In the genomic region with DNA sequence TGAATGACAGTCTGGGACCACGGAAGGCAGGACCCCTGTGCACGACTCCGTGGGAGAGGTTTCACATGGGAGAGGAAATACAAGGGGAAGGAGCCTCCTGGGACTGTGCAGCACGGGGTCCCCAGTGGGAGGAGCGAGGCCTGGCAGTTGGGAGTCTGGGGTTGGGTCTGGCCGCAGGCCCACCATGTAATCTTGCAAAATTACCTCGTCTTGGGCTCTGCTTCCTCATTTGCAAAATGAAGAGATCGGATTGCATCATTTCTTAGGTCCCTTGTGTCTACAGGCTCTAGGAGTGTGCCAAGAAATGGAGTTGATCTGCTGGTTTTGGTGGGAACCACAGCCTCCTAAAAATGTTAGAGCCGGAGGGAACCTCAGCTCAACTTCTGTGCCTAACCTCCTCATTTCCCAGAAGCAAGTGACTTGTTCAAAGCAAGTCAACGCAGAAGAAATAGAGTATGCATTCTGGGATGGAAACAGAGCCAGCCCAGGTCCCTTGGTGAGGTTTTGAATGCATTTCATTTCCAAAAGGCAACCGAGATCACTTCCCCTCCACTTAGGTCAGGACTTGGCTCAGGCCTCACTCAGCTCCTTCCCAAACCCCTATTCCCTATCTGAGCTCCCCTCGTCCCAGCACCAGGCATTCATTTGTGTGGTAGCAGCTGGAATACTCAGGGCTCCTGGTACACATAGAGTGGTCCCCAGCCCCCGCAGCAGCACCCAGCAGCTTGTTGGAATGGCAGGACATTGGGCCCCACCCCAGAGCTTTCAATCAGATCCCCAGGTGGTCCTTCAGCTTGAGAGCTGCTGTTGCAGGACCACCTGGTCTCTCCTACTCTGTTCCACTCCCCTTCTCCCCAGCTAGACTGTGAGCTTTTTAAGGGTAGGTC, we compare ENCODE assay signal across 10 cellular contexts.
DNase-seq lines count a peak whose midpoint lies in the region; ATAC-seq and TF ChIP-seq lines count a peak whose summit lies in the region.
"Had no signal": no experiment of that assay in that cellular context is flagged by ENCODE, and none has a peak within 500 bp of the region (broad histone marks: within the 10 kb centered on the region; RNA-seq: fewer than 3 reads in every experiment).

No MANE protein-coding gene starts in this region.

- H3K79me2 ChIP-seq in PC-3 (ENCODE audit: low read length), result no peaks in the 10 kb centered on the region

- peaks cover 64 to 88% (median 77%) of the 10 kb centered on the region in 10 experiments for H3K4me1 ChIP-seq in BLaER1 treated with 17β-estradiol and CSF1 and Interleukin-3, amounts not matched to agents 10 nM and 100 nM
- H3K4me1 ChIP-seq in naive thymus-derived CD4-positive, alpha-beta T cell (ENCODE audit: control insufficient read depth in 2 of 2, insufficient read depth in 2 of 2, low read length in 2 of 2), result no peaks in the 10 kb centered on the region
- peaks cover 11% of the 10 kb centered on the region; the same call in 1 of the 2 replicates for H3K4me1 ChIP-seq in PC-3 (ENCODE audit: insufficient read depth, low read length)

- H3K27ac Mint-ChIP-seq in naive thymus-derived CD4-positive, alpha-beta T cell, result no peak overlapping the region

- H4K20me1 ChIP-seq in BLaER1 treated with 17β-estradiol and CSF1 and Interleukin-3, amounts not matched to agents 10 nM and 100 nM, result no peaks in the 10 kb centered on the region
- H4K20me1 ChIP-seq in PC-3 (ENCODE audit: low read length), result no peaks in the 10 kb centered on the region

- peak overlapping the region in 10 of 11 experiments; percentile 8 to 82 (median 80); a peak in 17 of 22 replicates for H3K9ac ChIP-seq in BLaER1 treated with 17β-estradiol and CSF1 and Interleukin-3, amounts not matched to agents 10 nM and 100 nM
- no peak overlapping the region for H3K9ac ChIP-seq in PC-3 (ENCODE audit: low read length)

- intact Hi-C loops in naive thymus-derived CD4-positive, alpha-beta T cell (cut with micrococcal nuclease), result no loop called here
- intact Hi-C loops in PC-3 (cut with micrococcal nuclease), result loop anchor here (5.0 kb wide), 1 partner anchor 259 kb away; no protein-coding TSS in a partner anchor

- peak overlapping the region; percentile 62 to 92 (median 85) for H3K4me2 ChIP-seq in BLaER1 treated with 17β-estradiol and CSF1 and Interleukin-3, amounts not matched to agents 10 nM and 100 nM
- H3K4me2 ChIP-seq in PC-3 (ENCODE audit: low read length), result no peak overlapping the region

- peak; percentile 72 for DNase-seq in NCI-H2171 treated with DMSO at 0.1 percent for 48 hours (lab: John Stamatoyannopoulos, UW)
- DNase-seq in dedifferentiated amniotic fluid mesenchymal stem cell (ENCODE audit: extremely low spot score), result peak; percentile 31
- DNase-seq in naive thymus-derived CD4-positive, alpha-beta T cell, result no peak
- no peak for DNase-seq in PC-3
- DNase-seq in stimulated activated naive CD4-positive, alpha-beta T cell (lab: John Stamatoyannopoulos, UW), result no peak
- DNase-seq: stimulated activated CD4-positive, alpha-beta T cell treated with anti-CD3 and anti-CD28 coated beads, Interleukin-2, amount 100 ng/mL, for 24 hours; T-helper 1 cell had no signal

- no peak overlapping the region for H3K4me3 Mint-ChIP-seq in naive thymus-derived CD4-positive, alpha-beta T cell

- no peaks in the 10 kb centered on the region for H3K27me3 ChIP-seq in BLaER1 treated with 17β-estradiol and CSF1 and Interleukin-3, amounts not matched to agents 10 nM and 100 nM
- no peaks in the 10 kb centered on the region for H3K27me3 ChIP-seq in naive thymus-derived CD4-positive, alpha-beta T cell (ENCODE audit: control insufficient read depth in 2 of 2, insufficient read depth in 2 of 2, low read length in 2 of 2)
- no peaks in the 10 kb centered on the region for H3K27me3 ChIP-seq in PC-3 (ENCODE audit: low read length)

- no peak for TF ChIP-seq CTCF in PC-3 (conservative IDR thresholded peaks at IDR 0.05; ENCODE audit: low read depth, low read length)

- CTCF ChIA-PET in naive thymus-derived CD4-positive, alpha-beta T cell (lab: Charles Lee), result interaction anchor here (0.9 to 1.1 kb wide), 3 partner anchors 103 to 256 kb away, joined by 3 to 5 read pairs (median 4); no protein-coding TSS in a partner anchor
- CTCF ChIA-PET in PC-3 (lab: Charles Lee), result no interaction called here

- no peaks in the 10 kb centered on the region for H3K36me3 Mint-ChIP-seq in naive thymus-derived CD4-positive, alpha-beta T cell

- no peaks in the 10 kb centered on the region for H3K9me2 ChIP-seq in PC-3 (replicated peaks; ENCODE audit: low read length)

- BruUV-seq in PC-3 (replicated peaks; lab: Mats Ljungman, UMichigan), result no TSS peak

- H3K27ac ChIP-seq in BLaER1 treated with 17β-estradiol and CSF1 and Interleukin-3, amounts not matched to agents 10 nM and 100 nM, result peak overlapping the region in 10 of 11 experiments; percentile 48 to 97 (median 94); a peak in 19 of 22 replicates
- no peak overlapping the region for H3K27ac ChIP-seq in naive thymus-derived CD4-positive, alpha-beta T cell (ENCODE audit: low read depth, low read length)
- no peak overlapping the region for H3K27ac ChIP-seq in PC-3 (ENCODE audit: low read length)

- H3K9me3 ChIP-seq in BLaER1 treated with 17β-estradiol and CSF1 and Interleukin-3, amounts not matched to agents 10 nM and 100 nM (replicated peaks in 1 of 11), result no peaks in the 10 kb centered on the region
- H3K9me3 ChIP-seq in naive thymus-derived CD4-positive, alpha-beta T cell (ENCODE audit: control insufficient read depth in 2 of 3, low read length in 3 of 3), result no peaks in the 10 kb centered on the region
- no peaks in the 10 kb centered on the region for H3K9me3 ChIP-seq in PC-3 (ENCODE audit: low read length)

- no peak overlapping the region for H2AFZ ChIP-seq in PC-3 (ENCODE audit: low read length)

- no peaks in the 10 kb centered on the region for H3K9me3 Mint-ChIP-seq in naive thymus-derived CD4-positive, alpha-beta T cell

- peak; percentile 61 for ATAC-seq in naive thymus-derived CD4-positive, alpha-beta T cell
- ATAC-seq in HG03025 (IDR thresholded peaks at IDR 0.05; ENCODE audit: low FRiP score, unreplicated experiment), result no peak
- ATAC-seq in PC-3, result no peak
- ATAC-seq in GM21528 (IDR thresholded peaks at IDR 0.05; ENCODE audit: low FRiP score, unreplicated experiment), result no peak

- peaks cover 0 to 6% (median 0%) of the 10 kb centered on the region in 7 donors for H3K4me1 Mint-ChIP-seq in naive thymus-derived CD4-positive, alpha-beta T cell

- H3K4me3 ChIP-seq in BLaER1 treated with 17β-estradiol and CSF1 and Interleukin-3, amounts not matched to agents 10 nM and 100 nM, result peak overlapping the region in 5 of 10 experiments; percentile 8 to 22 (median 18); a peak in 7 of 20 replicates
- no peak overlapping the region for H3K4me3 ChIP-seq in naive thymus-derived CD4-positive, alpha-beta T cell (ENCODE audit: low read length)
- H3K4me3 ChIP-seq in PC-3 (ENCODE audit: low read length), result no peak overlapping the region

- POLR2A ChIA-PET in naive thymus-derived CD4-positive, alpha-beta T cell (lab: Charles Lee), result no interaction called here
- POLR2A ChIA-PET in PC-3 (lab: Charles Lee; ENCODE audit: unreplicated experiment), result no interaction called here

- H3F3A ChIP-seq in PC-3 (ENCODE audit: low read length, unreplicated experiment), result no peaks in the 10 kb centered on the region

- peaks cover 0 to 14% (median 0%) of the 10 kb centered on the region in 5 donors for H3K27me3 Mint-ChIP-seq in naive thymus-derived CD4-positive, alpha-beta T cell

- H3K36me3 ChIP-seq in BLaER1 treated with 17β-estradiol and CSF1 and Interleukin-3, amounts not matched to agents 10 nM and 100 nM, result no peaks in the 10 kb centered on the region
- H3K36me3 ChIP-seq in naive thymus-derived CD4-positive, alpha-beta T cell (ENCODE audit: control insufficient read depth in 2 of 3, insufficient read depth in 3 of 3, low read length in 3 of 3), result no peaks in the 10 kb centered on the region
- no peaks in the 10 kb centered on the region for H3K36me3 ChIP-seq in PC-3 (ENCODE audit: low read depth, low read length)

Comparison
In these comparisons a context has a peak if more than half of its experiments do, and no peak if none do; other contexts are left out.
1. H3K27ac ChIP-seq: peak in BLaER1 treated with 17β-estradiol and CSF1 and Interleukin-3, amounts not matched to agents 10 nM and 100 nM (10 of 11); none in naive thymus-derived CD4-positive, alpha-beta T cell (single experiment) and PC-3 (single experiment).
2. DNase-seq: peak in NCI-H2171 treated with DMSO at 0.1 percent for 48 hours (single experiment) and dedifferentiated amniotic fluid mesenchymal stem cell (single experiment); none in naive thymus-derived CD4-positive, alpha-beta T cell (0 of 9), PC-3 (single experiment) and stimulated activated naive CD4-positive, alpha-beta T cell (0 of 6).